ENCODE assay signal across 13 cellular contexts in the genomic region with DNA sequence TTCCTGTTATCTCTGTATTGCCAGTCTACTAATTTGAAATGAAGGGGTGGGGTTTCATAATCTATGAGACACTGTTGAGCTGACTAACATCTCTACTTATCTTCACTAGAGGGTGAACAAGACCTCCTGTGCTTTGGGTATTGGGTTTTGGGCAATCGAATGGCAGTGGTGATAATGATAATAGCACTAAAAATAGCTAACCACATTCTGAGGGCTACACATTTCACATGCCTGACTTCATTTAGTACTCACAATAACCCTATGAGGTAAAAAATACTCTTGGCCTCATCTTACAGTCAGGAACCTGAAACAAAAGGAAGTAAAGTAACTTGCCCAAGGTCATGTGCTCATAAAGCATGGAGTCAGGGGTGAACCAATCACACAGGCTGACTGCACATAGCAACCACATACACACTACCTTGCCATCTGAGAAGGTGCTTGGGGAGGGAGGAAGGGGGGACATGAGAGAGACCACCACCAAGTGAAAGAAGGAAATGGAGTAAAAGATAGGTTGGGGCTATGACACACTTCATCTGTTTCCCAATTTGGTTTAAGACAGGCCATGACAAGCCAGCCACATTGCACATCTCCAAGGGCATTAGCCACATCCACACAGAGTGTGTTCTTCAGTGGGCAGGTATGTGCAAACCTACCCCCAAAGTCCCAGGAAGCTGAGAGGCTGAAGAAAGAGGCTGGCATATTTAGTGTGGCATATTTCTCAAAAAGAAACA.
A peak's percentile ranks its signal among the peaks of the same experiment; 100 is the strongest.
DNase-seq lines count a peak whose midpoint lies in the region; ATAC-seq and TF ChIP-seq lines count a peak whose summit lies in the region.
"Had no signal": no experiment of that assay in that cellular context is flagged by ENCODE, and none has a peak within 500 bp of the region (broad histone marks: within the 10 kb centered on the region; RNA-seq: fewer than 3 reads in every experiment).

No MANE protein-coding gene starts in this region.

- DNase-seq in GM10266 (ENCODE audit: extremely low spot score) (peak; percentile 12), kidney glomerular epithelial cell (lab: John Stamatoyannopoulos, UW) (peak; percentile 52), testis (no peak), hippocampal formation (lab: John Stamatoyannopoulos, UW) (no peak), NCI-H1105 treated with DMSO at 0.1 percent for 48 hours (lab: John Stamatoyannopoulos, UW) (no peak)
- DNase-seq: left colon; NCI-H1092; NCI-H82; stimulated activated naive CD4-positive, alpha-beta T cell treated with Interleukin-2 at 50 U/mL for 16 hours had no signal

- no peaks in the 10 kb centered on the region for H3K36me3 ChIP-seq in testis (ENCODE audit: low read depth, missing control alignments)

- 75 to 94% methylated on average over 1 of the region's 1 CpG for WGBS in testis, 2 donors

- TF ChIP-seq CTCF in GM10266 (IDR thresholded peaks at IDR 0.05; ENCODE audit: control insufficient read depth, insufficient read depth, low read depth, missing control alignments) (no peak), testis (IDR thresholded peaks at IDR 0.05) (no peak)

- intact Hi-C loops in testis (cut with DNase I; ENCODE audit: low total_unique reads): no loop called here

- no peak for TF ChIP-seq POLR2A in testis (IDR thresholded peaks at IDR 0.05)

- no peaks in the 10 kb centered on the region for H3K9me3 ChIP-seq in testis

- H3K4me1 ChIP-seq in testis: no peaks in the 10 kb centered on the region

- no peaks in the 10 kb centered on the region for H3K27me3 ChIP-seq in testis

- no peak overlapping the region for H3K27ac ChIP-seq in testis
- H3K27ac ChIP-seq: epithelial cell of prostate had no signal

- H3K4me3 ChIP-seq in testis: no peak overlapping the region

- peak; percentile 46 for ATAC-seq in HG02759 (IDR thresholded peaks at IDR 0.05; ENCODE audit: unreplicated experiment)
- no peak; the same call in 1 of the 3 replicates for ATAC-seq in SK-N-SH treated with all-trans-retinoic acid at 6 μM for 48 hours
- no peak for ATAC-seq in GM21367 (IDR thresholded peaks at IDR 0.05; ENCODE audit: unreplicated experiment)
- ATAC-seq: left colon had no signal

TF ChIP-seq in SK-N-SH treated with all-trans-retinoic acid at 6 μM for 48 hours, 23 proteins besides CTCF, POLR2A, EP300 and RAD21:
- TF ChIP-seq TCF4 (CRISPR knock-in tag; IDR thresholded peaks at IDR 0.05; ENCODE audit: borderline replicate concordance) (no peak), BACH2 (CRISPR knock-in tag; IDR thresholded peaks at IDR 0.05; ENCODE audit: borderline replicate concordance) (no peak), CREB5 (CRISPR knock-in tag; IDR thresholded peaks at IDR 0.05; ENCODE audit: low read depth) (0 out of 2 replicates have a peak, but pooled peaks have one; percentile 37)

Comparison
In these comparisons a context has a peak if more than half of its experiments do, and no peak if none do; other contexts are left out.
1. DNase-seq: peak in GM10266 (single experiment) and kidney glomerular epithelial cell (single experiment); none in testis (single experiment), hippocampal formation (0 of 2) and NCI-H1105 treated with DMSO at 0.1 percent for 48 hours (single experiment).